Comparison of ENCODE assay signal across 8 cellular contexts in genomic region chr22:50326225-50326958, GRCh38. TPM values are rescaled to one million over a fixed set of nuclear protein-coding genes. Genes with fewer than 3 reads are reported as not detected.
A peak's percentile ranks its signal among the peaks of the same experiment; 100 is the strongest.
DNase-seq lines count a peak whose midpoint lies in the region; ATAC-seq and TF ChIP-seq lines count a peak whose summit lies in the region.

No MANE protein-coding gene starts in this region.

- H3K4me3 Mint-ChIP-seq in memory B cell = peak overlapping the region; percentile 85

- H3K27ac ChIP-seq in uterus = peak overlapping the region; percentile 68 to 89

- H3K27me3 Mint-ChIP-seq in memory B cell = peaks cover 5% of the 10 kb centered on the region

- H3K27me3 ChIP-seq in HAP-1 (ENCODE audit: low read depth) = no peaks in the 10 kb centered on the region
- H3K27me3 ChIP-seq in uterus = no peaks in the 10 kb centered on the region

- no peaks in the 10 kb centered on the region for H3K36me3 ChIP-seq in HAP-1 (replicated peaks)
- no peaks in the 10 kb centered on the region for H3K36me3 ChIP-seq in uterus

- intact Hi-C loops in uterus (cut with DNase I; ENCODE audit: low total_unique reads) = no loop called here

- DNase-seq in 8988T (peak; percentile 9), HAP-1 (ENCODE audit: low spot score in 2 of 2) (no peak), astrocyte of the cerebellum (ENCODE audit: low read depth) (no peak), memory B cell (ENCODE audit: low spot score in 2 of 2) (no peak), uterus (no peak)

- H3K4me3 ChIP-seq in HAP-1 (peak overlapping the region; percentile 42), astrocyte of the cerebellum (ENCODE audit: low read depth, low read length) (peak overlapping the region; percentile 52), uterus (peak overlapping the region; percentile 43 to 97)

- H3K9me3 ChIP-seq in HAP-1 = no peaks in the 10 kb centered on the region
- H3K9me3 ChIP-seq in uterus = no peaks in the 10 kb centered on the region

- ATAC-seq in memory B cell (ENCODE audit: low read depth) (peak; percentile 6), GM19455 (IDR thresholded peaks at IDR 0.05; ENCODE audit: unreplicated experiment) (no peak), HG03521 (IDR thresholded peaks at IDR 0.05; ENCODE audit: unreplicated experiment) (no peak), GM18511 (IDR thresholded peaks at IDR 0.05; ENCODE audit: unreplicated experiment) (no peak)

- TF ChIP-seq CTCF in astrocyte of the cerebellum (IDR thresholded peaks at IDR 0.05; ENCODE audit: low read depth, low read length, missing control alignments) (no peak), uterus (IDR thresholded peaks at IDR 0.05) (no peak)

- H3K9me3 Mint-ChIP-seq in memory B cell = no peaks in the 10 kb centered on the region

- H3K4me1 ChIP-seq in HAP-1 = peaks cover 10% of the 10 kb centered on the region
- H3K4me1 ChIP-seq in uterus = peaks cover 0 to 7% of the 10 kb centered on the region in 2 donors

- in situ Hi-C loops in HAP-1 (cut with MboI; ENCODE audit: low sequenced_read_pairs) = loop anchor here (5.0 to 10.0 kb wide), 2 partner anchors 52 to 74 kb away; partner anchors contain the start of genes HDAC10 and MAPK11
- in situ Hi-C loops in astrocyte of the cerebellum (cut with HindIII; ENCODE audit: low sequenced_read_pairs) = no loop called here

- H3K4me1 Mint-ChIP-seq in memory B cell = peaks cover 18% of the 10 kb centered on the region

- H3K27ac Mint-ChIP-seq in memory B cell = peak overlapping the region; percentile 39

- no peaks in the 10 kb centered on the region for H3K36me3 Mint-ChIP-seq in memory B cell

- TF ChIP-seq POLR2A in uterus (IDR thresholded peaks at IDR 0.05) = no peak

RNA-seq across cellular contexts. Expression of gene DENND6B, which starts 0.4 kb away (rescaled TPM):
- total RNA-seq in uterus = 10 to 100 TPM in 1 of 4 donors, 1 to 10 TPM in 3; 2.9 to 15.5 (median 8.0) TPM

RNA-seq across cellular contexts. Expression of gene PPP6R2, which starts 16.7 kb away (rescaled TPM):
- 10 to 100 TPM; 42.4 to 73.1 (median 47.2) TPM for total RNA-seq in uterus

RNA-seq across cellular contexts. Expression of gene PLXNB2, which starts 18.9 kb away (rescaled TPM):
- 100 to 1,000 TPM in 2 of 4 donors, 10 to 100 TPM in 2; 44.7 to 208 (median 126) TPM for total RNA-seq in uterus

RNA-seq across cellular contexts. Expression of gene MAPK11, which starts 56.2 kb away (rescaled TPM):
- 10 to 100 TPM in 3 of 4 donors, 1 to 10 TPM in 1; 7.9 to 39.5 (median 22.4) TPM for total RNA-seq in uterus
